ENCODE assay signal across 8 cellular contexts in genomic region chr18:59359576-59359952, GRCh38. TPM values are rescaled to one million over a fixed set of nuclear protein-coding genes. Genes with fewer than 3 reads are reported as not detected.
A peak's percentile ranks its signal among the peaks of the same experiment; 100 is the strongest.
DNase-seq lines count a peak whose midpoint lies in the region; ATAC-seq and TF ChIP-seq lines count a peak whose summit lies in the region.

No MANE protein-coding gene starts in this region.

- H3K27me3 ChIP-seq in gastrocnemius medialis, result no peaks in the 10 kb centered on the region

- TF ChIP-seq CTCF in glutamatergic neuron (IDR thresholded peaks at IDR 0.05; ENCODE audit: partially characterized antibody, unreplicated experiment) (no peak), gastrocnemius medialis (IDR thresholded peaks at IDR 0.05 in 4 of 5, conservative IDR thresholded peaks at IDR 0.05 in 1 of 5) (no peak)

- H3K4me3 ChIP-seq in SK-N-MC, result peak overlapping the region; percentile 92
- H3K4me3 ChIP-seq in gastrocnemius medialis, result peak overlapping the region; percentile 91 to 96 (median 94)

- DNase-seq in SK-N-MC (ENCODE audit: low read depth, low spot score) (no peak), glutamatergic neuron (no peak), gastrocnemius medialis (no peak), NOMO-1 treated with dmso at 0.1 percent for 144 hours (lab: John Stamatoyannopoulos, UW; ENCODE audit: unreplicated experiment) (no peak), SW 1271 (lab: John Stamatoyannopoulos, UW) (no peak)
- DNase-seq in stimulated activated CD4-positive, alpha-beta T cell treated with anti-CD3 and anti-CD28 coated beads, Interleukin-1b, Interleukin-23, amount 100 ng/mL, for 48 hours, result no peak

- H3K4me3 Mint-ChIP-seq in glutamatergic neuron (ENCODE audit: unreplicated experiment), result peak overlapping the region; percentile 63

- H3K4me1 ChIP-seq in gastrocnemius medialis, result peaks cover 18 to 25% of the 10 kb centered on the region in 2 donors

- no peaks in the 10 kb centered on the region for H3K36me3 Mint-ChIP-seq in glutamatergic neuron (ENCODE audit: unreplicated experiment)

- H3K27me3 Mint-ChIP-seq in glutamatergic neuron (ENCODE audit: unreplicated experiment), result peaks cover 3% of the 10 kb centered on the region

- peaks cover 11% of the 10 kb centered on the region for H3K4me1 Mint-ChIP-seq in glutamatergic neuron (ENCODE audit: low read depth, unreplicated experiment)

- in situ Hi-C loops in gastrocnemius medialis (cut with MboI; ENCODE audit: low sequenced_read_pairs in 4 of 4), result no loop called here

- H3K9ac ChIP-seq in SK-N-MC (ENCODE audit: insufficient read length), result no peak overlapping the region

- H3K36me3 ChIP-seq in SK-N-MC (ENCODE audit: insufficient read depth, low read length) (peaks cover 24% of the 10 kb centered on the region), gastrocnemius medialis (peaks cover 0 to 5% of the 10 kb centered on the region in 2 donors)

- H3K27ac ChIP-seq in SK-N-MC (no peak overlapping the region), gastrocnemius medialis (peak overlapping the region; percentile 91 to 98 (median 96))

- no peak for TF ChIP-seq POLR2A in gastrocnemius medialis (IDR thresholded peaks at IDR 0.05)

- H3K9me3 Mint-ChIP-seq in glutamatergic neuron (ENCODE audit: unreplicated experiment), result peaks cover 5% of the 10 kb centered on the region

- intact Hi-C loops in gastrocnemius medialis (cut with DNase I; ENCODE audit: low total_unique reads), result loop anchor here (1.0 to 2.0 kb wide), 2 partner anchors 43 to 220 kb away; partner anchors contain the start of gene SEC11C

- H3K27ac Mint-ChIP-seq in glutamatergic neuron (ENCODE audit: unreplicated experiment), result no peak overlapping the region

- ATAC-seq in GM18907 (IDR thresholded peaks at IDR 0.05; ENCODE audit: unreplicated experiment), result peak; percentile 27
- ATAC-seq in HG02852 (IDR thresholded peaks at IDR 0.05; ENCODE audit: unreplicated experiment), result peak; percentile 11
- peak; percentile 40 to 45 for ATAC-seq in gastrocnemius medialis

- H3K9me3 ChIP-seq in SK-N-MC (ENCODE audit: low read depth, low read length), result no peaks in the 10 kb centered on the region
- no peaks in the 10 kb centered on the region for H3K9me3 ChIP-seq in gastrocnemius medialis

RNA-seq across cellular contexts. Expression of gene LMAN1, which starts 0.5 kb away (rescaled TPM):
- total RNA-seq in glutamatergic neuron (ENCODE audit: unreplicated experiment), result 52.3 TPM
- 10 to 100 TPM; 48.6 to 74.8 (median 59.2) TPM for total RNA-seq in gastrocnemius medialis

RNA-seq across cellular contexts. Expression of gene CPLX4, which starts 41.1 kb away (rescaled TPM):
- total RNA-seq in glutamatergic neuron (ENCODE audit: unreplicated experiment), result not detected
- total RNA-seq in gastrocnemius medialis, result not detected
